ENCODE assay signal across 15 cellular contexts in the genomic region with DNA sequence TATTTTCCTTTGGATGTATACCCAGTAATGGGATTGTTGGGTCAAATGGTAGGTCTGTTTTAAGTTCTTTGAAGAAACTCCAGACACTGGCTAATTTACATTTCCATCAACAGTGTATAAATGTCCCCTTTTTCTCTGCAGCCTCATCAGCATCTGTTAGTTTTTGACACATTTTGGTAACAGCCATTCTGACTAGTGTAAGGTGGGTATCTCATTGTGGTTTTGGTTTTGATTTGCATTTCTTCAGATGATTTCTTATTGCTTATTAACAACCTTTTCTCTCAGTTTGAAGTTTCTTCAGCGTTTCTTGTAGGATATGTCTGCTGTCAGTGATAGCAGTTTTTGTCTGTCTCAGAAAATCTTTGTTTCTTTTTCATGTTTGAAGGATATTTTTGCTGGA. TPM values are rescaled to one million over a fixed set of nuclear protein-coding genes. Genes with fewer than 3 reads are reported as not detected.
DNase-seq lines count a peak whose midpoint lies in the region; ATAC-seq and TF ChIP-seq lines count a peak whose summit lies in the region.
"Had no signal": no experiment of that assay in that cellular context is flagged by ENCODE, and none has a peak within 500 bp of the region (broad histone marks: within the 10 kb centered on the region; RNA-seq: fewer than 3 reads in every experiment).

No MANE protein-coding gene starts in this region.

- no peaks in the 10 kb centered on the region for H3K9me3 ChIP-seq in gastroesophageal sphincter
- H3K9me3 ChIP-seq: left ventricle myocardium inferior, tibial artery had no signal

- H3K4me1 ChIP-seq in gastroesophageal sphincter = no peaks in the 10 kb centered on the region
- H3K4me1 ChIP-seq: tibial artery had no signal

- TF ChIP-seq CTCF in GM12865 (IDR thresholded peaks at IDR 0.05; ENCODE audit: insufficient read depth, low read depth, low read length, missing control alignments) = no peak
- no peak for TF ChIP-seq CTCF in gastroesophageal sphincter (IDR thresholded peaks at IDR 0.05)

- WGBS in gastroesophageal sphincter (ENCODE audit: low coverage in 1 of 2), 2 donors = 91 to 100% methylated on average over 1 of the region's 1 CpG

- ATAC-seq in GM18909 (IDR thresholded peaks at IDR 0.05; ENCODE audit: poor library complexity, unreplicated experiment) = peak; percentile 86
- ATAC-seq in HG02678 (IDR thresholded peaks at IDR 0.05; ENCODE audit: unreplicated experiment) = peak; percentile 85
- peak; percentile 82 for ATAC-seq in HG03457 (IDR thresholded peaks at IDR 0.05; ENCODE audit: unreplicated experiment)
- ATAC-seq in gastroesophageal sphincter = no peak
- ATAC-seq: esophagus mucosa, T-helper 17 cell had no signal

- no peak overlapping the region for H3K27ac ChIP-seq in gastroesophageal sphincter
- H3K27ac ChIP-seq: hepatocyte, left ventricle myocardium inferior, tibial artery had no signal

- H3K36me3 ChIP-seq in gastroesophageal sphincter = no peaks in the 10 kb centered on the region
- H3K36me3 ChIP-seq: left ventricle myocardium inferior had no signal

- H3K27me3 ChIP-seq in gastroesophageal sphincter = no peaks in the 10 kb centered on the region
- H3K27me3 ChIP-seq: hepatocyte, tibial artery had no signal

- H3K4me3 ChIP-seq in GM12865 (ENCODE audit: low read depth, low read length) (no peak overlapping the region), gastroesophageal sphincter (no peak overlapping the region)
- H3K4me3 ChIP-seq: hepatocyte, left ventricle myocardium inferior, tibial artery had no signal

- TF ChIP-seq EP300 in gastroesophageal sphincter (IDR thresholded peaks at IDR 0.05) = no peak

- TF ChIP-seq POLR2A in gastroesophageal sphincter (IDR thresholded peaks at IDR 0.05) = no peak

- peak; percentile 28 for DNase-seq in GM12865 (ENCODE audit: low read depth)
- DNase-seq in superior temporal gyrus (ENCODE audit: extremely low spot score) = no peak
- no peak for DNase-seq in NCI-H1694 (lab: John Stamatoyannopoulos, UW)
- DNase-seq in hippocampal formation (lab: John Stamatoyannopoulos, UW) = no peak
- DNase-seq: activated CD4-positive, alpha-beta T cell treated with anti-CD3 and anti-CD28 coated beads for 1 hour; left ventricle myocardium inferior; NCI-H2081 treated with DMSO at 0.1 percent for 48 hours; T-helper 17 cell; tibial artery had no signal

RNA-seq across cellular contexts. Expression of a gene that starts 15.4 kb away (rescaled TPM):
- total RNA-seq in gastroesophageal sphincter = 10 to 100 TPM; 30.0 to 54.8 (median 43.8) TPM

RNA-seq across cellular contexts. Expression of a gene that starts 30.1 kb away (rescaled TPM):
- 10 to 100 TPM; 64.2 to 79.1 (median 70.2) TPM for total RNA-seq in gastroesophageal sphincter
